1 cellular context compared by ENCODE assay signal in genomic region chr17:36948717-36949460, GRCh38.
TF ChIP-seq lines count a peak whose summit lies in the region.

AATF (plus strand) TSS chr17:36948954; CDS start chr17:36949126, 172 bp downstream.

TF ChIP-seq in K562, 482 proteins besides CTCF, POLR2A, EP300 and RAD21 (continued from another document and continues in another):
- TF ChIP-seq ZNF639 (CRISPR knock-in tag; conservative IDR thresholded peaks at IDR 0.05 in 1 of 2, IDR thresholded peaks at IDR 0.05 in 1 of 2) (no peak; a peak in 1 of 4 replicates), NR2C1 (IDR thresholded peaks at IDR 0.05) (no peak), NR2C1 (tag; IDR thresholded peaks at IDR 0.05) (no peak), TRIM28 (IDR thresholded peaks at IDR 0.05) (no peak), ZNF668 (CRISPR knock-in tag; IDR thresholded peaks at IDR 0.05) (no peak), TRIM24 (IDR thresholded peaks at IDR 0.05) (peak; percentile 42 to 53; a peak in 2 of 4 replicates), HMG20B (CRISPR knock-in tag; IDR thresholded peaks at IDR 0.05) (no peak), ZNF316 (IDR thresholded peaks at IDR 0.05) (no peak), SMAD1 (IDR thresholded peaks at IDR 0.05; ENCODE audit: low read depth, low read length, partially characterized antibody) (no peak), ZNF75A (CRISPR knock-in tag; IDR thresholded peaks at IDR 0.05) (no peak), CHD4 (IDR thresholded peaks at IDR 0.05; ENCODE audit: insufficient read depth, insufficient replicate concordance, low read depth, low read length, poor library complexity, severe bottlenecking) (no peak), ETV6 (IDR thresholded peaks at IDR 0.05; ENCODE audit: borderline replicate concordance in 1 of 2, low read depth in 2 of 2, low read length in 1 of 2) (0 out of 4 replicates have a peak, but pooled peaks of 1 of the 2 experiments have one; percentile 27), ETV6 (CRISPR knock-in tag; IDR thresholded peaks at IDR 0.05; ENCODE audit: borderline replicate concordance) (no peak; the same call in 1 of the 2 replicates), CHAMP1 (IDR thresholded peaks at IDR 0.05) (no peak), ZFP30 (CRISPR knock-in tag; IDR thresholded peaks at IDR 0.05; ENCODE audit: borderline replicate concordance) (no peak), ARID3A (IDR thresholded peaks at IDR 0.05; ENCODE audit: borderline replicate concordance, low read depth, low read length) (no peak), ZNF398 (CRISPR knock-in tag; IDR thresholded peaks at IDR 0.05) (no peak), THRA (IDR thresholded peaks at IDR 0.05) (no peak), RBFOX2 (IDR thresholded peaks at IDR 0.05; ENCODE audit: low read depth, low read length) (peak; percentile 99), ZNF699 (CRISPR knock-in tag; IDR thresholded peaks at IDR 0.05; ENCODE audit: insufficient replicate concordance) (no peak), ZNF583 (CRISPR knock-in tag; IDR thresholded peaks at IDR 0.05) (no peak), ZFPM2 (CRISPR knock-in tag; IDR thresholded peaks at IDR 0.05) (no peak), ZNF785 (CRISPR knock-in tag; IDR thresholded peaks at IDR 0.05) (no peak), FOXO4 (CRISPR knock-in tag; IDR thresholded peaks at IDR 0.05) (no peak), ARID3B (CRISPR knock-in tag; IDR thresholded peaks at IDR 0.05; ENCODE audit: borderline replicate concordance) (no peak), MAX (CRISPR knock-in tag; IDR thresholded peaks at IDR 0.05) (peak; percentile 96), E4F1 (CRISPR knock-in tag; IDR thresholded peaks at IDR 0.05; ENCODE audit: borderline replicate concordance) (no peak), HEY1 (CRISPR knock-in tag; IDR thresholded peaks at IDR 0.05; ENCODE audit: borderline replicate concordance) (no peak), ZNF395 (CRISPR knock-in tag; IDR thresholded peaks at IDR 0.05) (no peak; the same call in 1 of the 2 replicates), TBL1XR1 (IDR thresholded peaks at IDR 0.05; ENCODE audit: low read length in 2 of 2) (no peak), EWSR1 (IDR thresholded peaks at IDR 0.05; ENCODE audit: borderline replicate concordance, low read depth, partially characterized antibody) (no peak), JUN (IDR thresholded peaks at IDR 0.05; ENCODE audit: borderline replicate concordance, low read depth, low read length) (peak; percentile 68; the same call in 1 of the 2 replicates), JUN (CRISPR knock-in tag; IDR thresholded peaks at IDR 0.05; ENCODE audit: borderline replicate concordance) (no peak; the same call in 1 of the 2 replicates), CHD2 (IDR thresholded peaks at IDR 0.05; ENCODE audit: low read depth, low read length) (peak; percentile 19; the same call in 1 of the 2 replicates), HNRNPUL1 (IDR thresholded peaks at IDR 0.05; ENCODE audit: low read length) (no peak), SIN3A (IDR thresholded peaks at IDR 0.05; ENCODE audit: borderline replicate concordance in 2 of 2, control insufficient read depth in 1 of 2, low read depth in 2 of 2, low read length in 2 of 2) (peak; percentile 77 to 82; a peak in 2 of 4 replicates)
